Comparison of ENCODE assay signal across 8 cellular contexts in genomic region chr3:158532099-158532734, GRCh38.
A peak's percentile ranks its signal among the peaks of the same experiment; 100 is the strongest.
DNase-seq lines count a peak whose midpoint lies in the region; ATAC-seq, FAIRE-seq and TF ChIP-seq lines count a peak whose summit lies in the region.

No MANE protein-coding gene starts in this region.

- DNase-seq in AG09309 (ENCODE audit: low read depth) (no peak), GM13977 (ENCODE audit: low spot score) (peak; percentile 24), RCC 7860 (ENCODE audit: low spot score) (peak; percentile 35), fibroblast of the conjunctiva (ENCODE audit: low read depth) (peak; percentile 63), superior temporal gyrus (ENCODE audit: extremely low spot score) (peak; percentile 64)
- no peak for DNase-seq in activated T-cell treated with anti-CD3 and anti-CD28 coated beads, Interleukin-2, amount 50 U/mL, for 1 hour

- peak; percentile 83 for FAIRE-seq in RCC 7860 (lab: Jason Lieb, UNC)

- ATAC-seq in GM18517 (IDR thresholded peaks at IDR 0.05; ENCODE audit: unreplicated experiment), result no peak

- peak; percentile 63 for TF ChIP-seq RAD21 in Ishikawa (IDR thresholded peaks at IDR 0.05; ENCODE audit: low read depth)

- no peak for TF ChIP-seq EP300 in Ishikawa (IDR thresholded peaks at IDR 0.05; ENCODE audit: borderline replicate concordance)

- in situ Hi-C loops in GM13977 (cut with MboI; ENCODE audit: low pct_unique_long_range_greater_than_20kb, low sequenced_read_pairs, unreplicated experiment), result loop anchor here (25.0 kb wide), 1 partner anchor 920 kb away; no protein-coding TSS in a partner anchor

- H3K4me3 ChIP-seq in AG09309 (ENCODE audit: control insufficient read depth, low read depth, low read length), result no peak overlapping the region

- peak; percentile 66 for TF ChIP-seq CTCF in AG09309 (IDR thresholded peaks at IDR 0.05; ENCODE audit: control insufficient read depth, insufficient read depth, low read depth, low read length, missing control alignments)
- TF ChIP-seq CTCF in GM13977 (IDR thresholded peaks at IDR 0.05; ENCODE audit: extremely low read depth, insufficient read depth, missing control alignments), result peak; percentile 54

TF ChIP-seq in Ishikawa, 13 proteins besides CTCF, POLR2A, EP300 and RAD21:
- TF ChIP-seq CEBPB (IDR thresholded peaks at IDR 0.05) (no peak), FOXM1 (IDR thresholded peaks at IDR 0.05; ENCODE audit: borderline replicate concordance, low read depth) (no peak), CREB1 (IDR thresholded peaks at IDR 0.05; ENCODE audit: low read depth) (no peak), MAX (IDR thresholded peaks at IDR 0.05) (no peak), TEAD4 (IDR thresholded peaks at IDR 0.05) (no peak), EGR1 (IDR thresholded peaks at IDR 0.05) (no peak), TAF1 (IDR thresholded peaks at IDR 0.05; ENCODE audit: low read depth) (no peak), TCF12 (IDR thresholded peaks at IDR 0.05; ENCODE audit: low read depth) (no peak), ZBTB7A (IDR thresholded peaks at IDR 0.05; ENCODE audit: low read depth) (no peak), YY1 (IDR thresholded peaks at IDR 0.05; ENCODE audit: low read depth) (no peak)
- TF ChIP-seq, protein P1, sequence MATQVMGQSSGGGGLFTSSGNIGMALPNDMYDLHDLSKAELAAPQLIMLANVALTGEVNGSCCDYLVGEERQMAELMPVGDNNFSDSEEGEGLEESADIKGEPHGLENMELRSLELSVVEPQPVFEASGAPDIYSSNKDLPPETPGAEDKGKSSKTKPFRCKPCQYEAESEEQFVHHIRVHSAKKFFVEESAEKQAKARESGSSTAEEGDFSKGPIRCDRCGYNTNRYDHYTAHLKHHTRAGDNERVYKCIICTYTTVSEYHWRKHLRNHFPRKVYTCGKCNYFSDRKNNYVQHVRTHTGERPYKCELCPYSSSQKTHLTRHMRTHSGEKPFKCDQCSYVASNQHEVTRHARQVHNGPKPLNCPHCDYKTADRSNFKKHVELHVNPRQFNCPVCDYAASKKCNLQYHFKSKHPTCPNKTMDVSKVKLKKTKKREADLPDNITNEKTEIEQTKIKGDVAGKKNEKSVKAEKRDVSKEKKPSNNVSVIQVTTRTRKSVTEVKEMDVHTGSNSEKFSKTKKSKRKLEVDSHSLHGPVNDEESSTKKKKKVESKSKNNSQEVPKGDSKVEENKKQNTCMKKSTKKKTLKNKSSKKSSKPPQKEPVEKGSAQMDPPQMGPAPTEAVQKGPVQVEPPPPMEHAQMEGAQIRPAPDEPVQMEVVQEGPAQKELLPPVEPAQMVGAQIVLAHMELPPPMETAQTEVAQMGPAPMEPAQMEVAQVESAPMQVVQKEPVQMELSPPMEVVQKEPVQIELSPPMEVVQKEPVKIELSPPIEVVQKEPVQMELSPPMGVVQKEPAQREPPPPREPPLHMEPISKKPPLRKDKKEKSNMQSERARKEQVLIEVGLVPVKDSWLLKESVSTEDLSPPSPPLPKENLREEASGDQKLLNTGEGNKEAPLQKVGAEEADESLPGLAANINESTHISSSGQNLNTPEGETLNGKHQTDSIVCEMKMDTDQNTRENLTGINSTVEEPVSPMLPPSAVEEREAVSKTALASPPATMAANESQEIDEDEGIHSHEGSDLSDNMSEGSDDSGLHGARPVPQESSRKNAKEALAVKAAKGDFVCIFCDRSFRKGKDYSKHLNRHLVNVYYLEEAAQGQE (IDR thresholded peaks at IDR 0.05; ENCODE audit: low read depth), result no peak
- TF ChIP-seq, protein P2, sequence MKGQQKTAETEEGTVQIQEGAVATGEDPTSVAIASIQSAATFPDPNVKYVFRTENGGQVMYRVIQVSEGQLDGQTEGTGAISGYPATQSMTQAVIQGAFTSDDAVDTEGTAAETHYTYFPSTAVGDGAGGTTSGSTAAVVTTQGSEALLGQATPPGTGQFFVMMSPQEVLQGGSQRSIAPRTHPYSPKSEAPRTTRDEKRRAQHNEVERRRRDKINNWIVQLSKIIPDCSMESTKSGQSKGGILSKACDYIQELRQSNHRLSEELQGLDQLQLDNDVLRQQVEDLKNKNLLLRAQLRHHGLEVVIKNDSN (IDR thresholded peaks at IDR 0.05), result no peak

Comparison
In these comparisons a context has a peak if more than half of its experiments do, and no peak if none do; other contexts are left out.
1. DNase-seq: peak in GM13977 (single experiment), RCC 7860 (single experiment), fibroblast of the conjunctiva (single experiment) and superior temporal gyrus (single experiment); none in AG09309 (single experiment) and activated T-cell treated with anti-CD3 and anti-CD28 coated beads, Interleukin-2, amount 50 U/mL, for 1 hour (single experiment).